In the genomic region with DNA sequence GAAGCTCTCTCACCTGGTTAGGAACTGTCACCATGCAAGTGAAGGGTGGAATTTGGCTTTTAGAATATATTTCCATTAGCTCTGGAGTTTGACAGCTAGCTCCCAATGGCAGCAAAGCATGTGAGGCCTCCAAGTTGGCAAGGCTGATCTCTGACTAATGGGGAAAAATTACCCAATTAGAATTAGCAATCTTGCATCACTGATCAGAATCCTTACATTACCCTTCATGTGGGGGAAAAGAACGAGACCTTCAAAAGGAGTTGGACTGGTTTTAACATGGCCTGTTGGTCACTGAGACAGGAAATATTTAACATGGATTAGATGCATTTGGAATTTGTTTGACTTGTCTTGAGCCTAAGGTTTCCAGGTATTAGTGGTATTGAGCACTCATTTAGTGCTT, we compare ENCODE assay signal across 25 cellular contexts.
"Had no signal": no experiment of that assay in that cellular context is flagged by ENCODE, and none has a peak within 500 bp of the region (broad histone marks: within the 10 kb centered on the region; RNA-seq: fewer than 3 reads in every experiment).

No MANE protein-coding gene starts in this region.

- H3K27me3 ChIP-seq: ovary, right atrium auricular region, right lobe of liver, stomach, testis, thyroid gland, transverse colon, upper lobe of left lung, vagina had no signal

- H3K4me3 ChIP-seq: left ventricle myocardium inferior, lung, mucosa of descending colon, ovary, right atrium auricular region, right lobe of liver, smooth muscle cell, stomach, testis, thyroid gland, transverse colon, upper lobe of left lung, vagina had no signal

- H3K27ac ChIP-seq: left ventricle myocardium inferior, ovary, right atrium auricular region, right lobe of liver, stomach, testis, thyroid gland, transverse colon, upper lobe of left lung, vagina had no signal

- ATAC-seq: mucosa of descending colon; naive thymus-derived CD4-positive, alpha-beta T cell; natural killer cell treated with Interleukin-12 subunit alpha and Interleukin-12 subunit beta and Interleukin-15 and Interleukin-18, amount 100 ng/mL, for 72 hours; right lobe of liver; stimulated activated naive B cell treated with anti-CD40 and anti-IgM and Interleukin-4, amounts not matched to agents 10 μg/mL and 1 μg/mL and 100 μg/mL, for 72 hours; stimulated activated naive CD8-positive, alpha-beta T cell treated with anti-CD3 and anti-CD28 coated beads, Interleukin-15, Interleukin-2, amounts not matched to agents 100 U/mL and 50 U/mL, for 24 hours had no signal

- H3K4me1 ChIP-seq: left ventricle myocardium inferior, right atrium auricular region, right lobe of liver, stomach, testis, thyroid gland, transverse colon, upper lobe of left lung, vagina had no signal

- DNase-seq: hypothalamus; immature natural killer cell; left ventricle myocardium inferior; midbrain; mucosa of descending colon; naive thymus-derived CD4-positive, alpha-beta T cell; ovary; right lobe of liver; stimulated activated CD4-positive, alpha-beta T cell treated with anti-CD3 and anti-CD28 coated beads, Interleukin-1b, Interleukin-23, amount 100 ng/mL, for 48 hours; stimulated activated CD4-positive, alpha-beta T cell treated with anti-CD3 and anti-CD28 coated beads, Interleukin-2, amount 100 ng/mL, for 48 hours; stimulated activated CD4-positive, alpha-beta T cell treated with anti-CD3 and anti-CD28 coated beads, Interleukin-4, amount 100 ng/mL, for 4 hours; stimulated activated CD8-positive, alpha-beta memory T cell treated with anti-CD3 and anti-CD28 coated beads, Interleukin-4, amount 100 ng/mL, for 48 hours; stimulated activated naive B cell treated with anti-CD40 and anti-IgM and Interleukin-4, amounts not matched to agents 10 μg/mL and 1 μg/mL and 100 μg/mL, for 72 hours; stimulated activated naive CD8-positive, alpha-beta T cell treated with anti-CD3 and anti-CD28 coated beads, Interleukin-15, Interleukin-2, amounts not matched to agents 100 U/mL and 50 U/mL, for 24 hours; stomach; testis; thyroid gland; transverse colon; upper lobe of left lung had no signal

- H3K9me3 ChIP-seq: left ventricle myocardium inferior, mucosa of descending colon, ovary, right atrium auricular region, right lobe of liver, stomach, testis, thyroid gland, transverse colon, upper lobe of left lung, vagina had no signal

- FAIRE-seq: islet of Langerhans had no signal

- H3K36me3 ChIP-seq: left ventricle myocardium inferior, ovary, right atrium auricular region, right lobe of liver, stomach, thyroid gland, transverse colon, upper lobe of left lung, vagina had no signal
